8 cellular contexts compared by ENCODE assay signal in genomic region chr15:64681424-64682024, GRCh38.
DNase-seq lines count a peak whose midpoint lies in the region; ATAC-seq and TF ChIP-seq lines count a peak whose summit lies in the region.

No MANE protein-coding gene starts in this region.

- no peak overlapping the region for H3K4me3 ChIP-seq in A673 (ENCODE audit: low read depth, low read length, poor library complexity, severe bottlenecking)
- H3K4me3 ChIP-seq in GM06990 (replicated peaks; ENCODE audit: low read depth, low read length) = no peak overlapping the region
- no peak overlapping the region for H3K4me3 ChIP-seq in heart right ventricle

- H3K27me3 ChIP-seq in A673 (replicated peaks; ENCODE audit: insufficient read depth, low read depth, low read length, poor library complexity) (no peaks in the 10 kb centered on the region), GM06990 (replicated peaks; ENCODE audit: control insufficient read depth, insufficient read depth, low read length) (no peaks in the 10 kb centered on the region), heart right ventricle (no peaks in the 10 kb centered on the region)

- POLR2A ChIA-PET in A673 (lab: Charles Lee; ENCODE audit: low non-redundant PET) (no interaction called here), WTC11 (lab: Charles Lee) (interaction anchor here (0.6 kb wide), 1 partner anchor 108 kb away, joined by 4 read pairs; no protein-coding TSS in a partner anchor)

- CTCF ChIA-PET in A673 (lab: Charles Lee) = no interaction called here
- CTCF ChIA-PET in WTC11 (lab: Charles Lee) = interaction anchor here (0.6 to 1.9 kb wide), 36 partner anchors 10 to 529 kb away, joined by 3 to 11 read pairs (median 4); partner anchors contain the start of genes PPIB, SNX22 and TRIP4

- DNase-seq in A673 (ENCODE audit: low spot score) (peak; percentile 81), GM06990 (ENCODE audit: extremely low read depth, insufficient read length) (no peak), NCI-H2107 treated with DMSO at 0.1 percent for 48 hours (lab: John Stamatoyannopoulos, UW; ENCODE audit: unreplicated experiment) (peak; percentile 45), WTC11 (ENCODE audit: low spot score) (peak; percentile 56), heart right ventricle (peak in 1 of 2 donors; percentile 54), renal cortical epithelial cell (ENCODE audit: low read depth) (peak; percentile 72)

- no peaks in the 10 kb centered on the region for H3K9me3 ChIP-seq in A673 (ENCODE audit: low read depth, low read length, poor library complexity, severe bottlenecking)
- H3K9me3 ChIP-seq in heart right ventricle = no peaks in the 10 kb centered on the region

- peaks cover 58% of the 10 kb centered on the region for H3K36me3 ChIP-seq in A673 (ENCODE audit: insufficient read depth, low read length, poor library complexity, severe bottlenecking)
- peaks cover 34% of the 10 kb centered on the region for H3K36me3 ChIP-seq in GM06990 (ENCODE audit: control insufficient read depth, insufficient read depth, low read length)
- peaks cover 0 to 98% (median 19%) of the 10 kb centered on the region in 9 donors for H3K36me3 ChIP-seq in heart right ventricle

- no peak overlapping the region for H3K27ac ChIP-seq in A673 (ENCODE audit: low read depth, low read length, poor library complexity, severe bottlenecking)
- H3K27ac ChIP-seq in heart right ventricle = peak overlapping the region in 1 of 10 donors; percentile 24

- H3K4me1 ChIP-seq in A673 (ENCODE audit: insufficient read depth, low read length, poor library complexity, severe bottlenecking) (no peaks in the 10 kb centered on the region), heart right ventricle (peaks cover 3 to 45% (median 13%) of the 10 kb centered on the region in 9 donors)

- H3K9me3 Mint-ChIP-seq in WTC11 = no peaks in the 10 kb centered on the region

- intact Hi-C loops in A673 (cut with micrococcal nuclease; ENCODE audit: unreplicated experiment) (loop anchor here (1.0 to 10.0 kb wide), 2 partner anchors 254 to 467 kb away; no protein-coding TSS in a partner anchor), heart right ventricle (cut with DNase I) (loop anchor here in 2 of 10 donors (5.0 to 10.0 kb wide), 2 partner anchors 467 to 469 kb away; no protein-coding TSS in a partner anchor)

- H3K27me3 Mint-ChIP-seq in WTC11 (ENCODE audit: low read depth) = no peaks in the 10 kb centered on the region

- ATAC-seq in WTC11 = peak; percentile 86
- ATAC-seq in heart right ventricle = peak; percentile 54 to 87 (median 75)
- no peak for ATAC-seq in GM19023 (IDR thresholded peaks at IDR 0.05; ENCODE audit: unreplicated experiment)
- no peak for ATAC-seq in GM19467 (IDR thresholded peaks at IDR 0.05; ENCODE audit: unreplicated experiment)

- H3K4me1 Mint-ChIP-seq in WTC11 = peaks cover 19% of the 10 kb centered on the region

- H3K4me3 Mint-ChIP-seq in WTC11 = no peak overlapping the region

- 49 to 57% methylated on average over 9 of the region's 9 CpGs for WGBS in heart right ventricle, 2 donors

- TF ChIP-seq CTCF in A673 (conservative IDR thresholded peaks at IDR 0.05; ENCODE audit: low read depth, low read length) = peak; percentile 65
- TF ChIP-seq CTCF in GM06990 (IDR thresholded peaks at IDR 0.05; ENCODE audit: insufficient read depth, low read length, poor library complexity, severe bottlenecking) = peak; percentile 46
- peak; percentile 27; the same call in 1 of the 2 replicates for TF ChIP-seq CTCF in WTC11 (IDR thresholded peaks at IDR 0.05)
- TF ChIP-seq CTCF in heart right ventricle (IDR thresholded peaks at IDR 0.05) = peak; percentile 27 to 84 (median 65)

- no peak overlapping the region for H3K27ac Mint-ChIP-seq in WTC11

- BruUV-seq in A673 (replicated peaks; lab: Mats Ljungman, UMichigan) = no TSS peak

- H3K36me3 Mint-ChIP-seq in WTC11 = peaks cover 47% of the 10 kb centered on the region

TF ChIP-seq in WTC11, 78 proteins besides CTCF, POLR2A, EP300 and RAD21 (continues in another document):
- TF ChIP-seq FOXP1 (CRISPR knock-in tag; IDR thresholded peaks at IDR 0.05; ENCODE audit: borderline replicate concordance) (no peak), TEAD4 (CRISPR knock-in tag; IDR thresholded peaks at IDR 0.05) (no peak), ZSCAN18 (CRISPR knock-in tag; IDR thresholded peaks at IDR 0.05) (no peak), ZNF219 (CRISPR knock-in tag; IDR thresholded peaks at IDR 0.05; ENCODE audit: borderline replicate concordance) (no peak), E2F1 (CRISPR knock-in tag; IDR thresholded peaks at IDR 0.05) (no peak), E2F5 (CRISPR knock-in tag; IDR thresholded peaks at IDR 0.05) (no peak), MAX (CRISPR knock-in tag; IDR thresholded peaks at IDR 0.05) (no peak), ATF1 (CRISPR knock-in tag; IDR thresholded peaks at IDR 0.05) (no peak), ZNF281 (CRISPR knock-in tag; IDR thresholded peaks at IDR 0.05) (no peak), ZNF232 (CRISPR knock-in tag; IDR thresholded peaks at IDR 0.05) (no peak), ZBTB21 (CRISPR knock-in tag; IDR thresholded peaks at IDR 0.05; ENCODE audit: borderline replicate concordance) (no peak), JUN (CRISPR knock-in tag; IDR thresholded peaks at IDR 0.05) (no peak), ATF2 (CRISPR knock-in tag; IDR thresholded peaks at IDR 0.05; ENCODE audit: borderline replicate concordance, low read depth) (no peak), CBFB (CRISPR knock-in tag; IDR thresholded peaks at IDR 0.05; ENCODE audit: low read depth) (no peak), TP53 (CRISPR knock-in tag; IDR thresholded peaks at IDR 0.05) (no peak)

Comparison
In these comparisons a context has a peak if more than half of its experiments do, and no peak if none do; other contexts are left out.
1. ATAC-seq: peak in WTC11 (single experiment) and heart right ventricle (8 of 8); none in GM19023 (single experiment) and GM19467 (single experiment).
2. Peak in every context shown above with its lines, with median percentiles within 50 percentile points of each other: CTCF ChIP-seq.